In the genomic region with DNA sequence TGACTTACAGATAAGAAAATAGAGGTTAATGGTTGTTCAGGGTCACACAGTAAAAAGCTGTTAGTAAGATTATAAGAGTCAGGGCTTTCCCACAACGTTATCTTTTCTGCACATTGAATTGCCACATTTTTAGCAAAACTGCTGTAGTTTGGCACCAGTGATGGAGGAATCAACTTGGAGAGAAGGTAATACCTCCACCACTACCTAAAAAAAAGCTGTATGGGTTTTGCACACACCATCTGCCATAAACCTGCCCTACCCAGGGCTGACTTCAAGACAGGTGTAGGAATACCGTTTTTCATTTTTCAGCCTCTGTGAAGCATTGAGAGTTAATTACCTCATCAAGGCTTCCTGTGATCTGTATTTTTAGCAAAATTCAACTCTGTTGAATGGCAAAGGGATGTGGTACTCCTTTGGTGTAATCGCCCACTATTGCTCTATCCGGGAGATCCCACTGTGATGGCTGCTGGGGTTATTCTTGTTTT, we compare ENCODE assay signal across 29 cellular contexts.
"Had no signal": no experiment of that assay in that cellular context is flagged by ENCODE, and none has a peak within 500 bp of the region (broad histone marks: within the 10 kb centered on the region; RNA-seq: fewer than 3 reads in every experiment).

No MANE protein-coding gene starts in this region.

- ATAC-seq: foreskin keratinocyte; heart right ventricle; left lobe of liver; mucosa of descending colon; natural killer cell treated with Interleukin-12 subunit alpha and Interleukin-12 subunit beta and Interleukin-15 and Interleukin-18, amount 100 ng/mL, for 72 hours; pancreas; sciatic nerve; stimulated activated naive CD8-positive, alpha-beta T cell treated with anti-CD3 and anti-CD28 coated beads, Interleukin-15, amount 100 ng/mL, for 72 hours; upper lobe of right lung had no signal

- H3K27me3 ChIP-seq: esophagus muscularis mucosa, foreskin keratinocyte, pancreas, suprapubic skin, transverse colon, upper lobe of right lung had no signal

- H3K4me3 ChIP-seq: dorsolateral prefrontal cortex, esophagus muscularis mucosa, heart right ventricle, lung, mucosa of descending colon, pancreas, smooth muscle cell, suprapubic skin, transverse colon, upper lobe of right lung, uterus had no signal

- H3K27ac ChIP-seq: dorsolateral prefrontal cortex, esophagus muscularis mucosa, foreskin keratinocyte, heart right ventricle, neutrophil, pancreas, suprapubic skin, transverse colon, upper lobe of right lung, uterus had no signal

- DNase-seq: dorsolateral prefrontal cortex; effector CD4-positive, alpha-beta T cell; endodermal cell; foreskin keratinocyte; glutamatergic neuron; heart right ventricle; hypothalamus; kidney; mucosa of descending colon; naive B cell; pancreas; stimulated activated CD4-positive, alpha-beta T cell treated with anti-CD3 and anti-CD28 coated beads, Interleukin-12 subunit alpha, Interleukin-12 subunit beta, amount 100 ng/mL, for 4 hours; stimulated activated CD4-positive, alpha-beta T cell treated with anti-CD3 and anti-CD28 coated beads, Interleukin-1b, Interleukin-23, amount 100 ng/mL, for 48 hours; stimulated activated CD4-positive, alpha-beta T cell treated with anti-CD3 and anti-CD28 coated beads, Interleukin-4, amount 100 ng/mL, for 1 hour; stimulated activated CD8-positive, alpha-beta memory T cell treated with anti-CD3 and anti-CD28 coated beads, Interleukin-4, amount 100 ng/mL, for 48 hours; stimulated activated naive CD4-positive, alpha-beta T cell; stimulated activated naive CD8-positive, alpha-beta T cell treated with anti-CD3 and anti-CD28 coated beads, Interleukin-15, amount 100 ng/mL, for 72 hours; transverse colon; upper lobe of right lung; uterus had no signal

- H3K9me3 ChIP-seq: esophagus muscularis mucosa, heart right ventricle, mucosa of descending colon, neutrophil, pancreas, suprapubic skin, transverse colon, upper lobe of right lung, uterus had no signal

- H3K36me3 ChIP-seq: esophagus muscularis mucosa, heart right ventricle, neutrophil, pancreas, suprapubic skin, transverse colon, uterus had no signal

- FAIRE-seq: endothelial cell of umbilical vein, kidney, pancreas had no signal
